Comparison of ENCODE assay signal across 7 cellular contexts in the genomic region with DNA sequence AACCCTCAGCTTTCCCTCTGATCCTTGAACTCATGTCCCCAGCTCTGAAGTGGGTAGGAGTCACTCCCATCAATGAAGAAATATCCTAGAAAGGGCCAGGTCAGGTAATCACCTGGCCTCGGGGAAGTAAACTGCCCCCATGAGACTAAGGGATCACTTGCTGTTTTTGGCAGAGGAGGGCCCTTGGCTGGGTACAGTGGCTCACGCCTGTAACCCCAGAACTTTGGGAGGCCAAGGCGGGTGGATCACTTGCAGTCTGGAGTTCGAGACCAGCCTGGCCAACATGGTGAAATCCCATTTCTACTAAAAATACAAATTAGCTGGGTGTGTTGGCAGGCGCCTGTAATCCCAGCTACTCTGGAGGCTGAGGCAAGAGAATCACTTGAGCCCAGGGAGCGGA. TPM values are rescaled to one million over a fixed set of nuclear protein-coding genes. Genes with fewer than 3 reads are reported as not detected.
"Had no signal": no experiment of that assay in that cellular context is flagged by ENCODE, and none has a peak within 500 bp of the region (broad histone marks: within the 10 kb centered on the region; RNA-seq: fewer than 3 reads in every experiment).

No MANE protein-coding gene starts in this region.

RNA-seq across cellular contexts. Expression of gene NRN1L, which starts 20.6 kb away (rescaled TPM):
- total RNA-seq: esophagus mucosa, mesothelial cell of epicardium, occipital lobe, progenitor cell of endocrine pancreas, urinary bladder had no signal
- polyA plus RNA-seq: keratinocyte, neural cell had no signal
